8 cellular contexts compared by ENCODE assay signal in the genomic region with DNA sequence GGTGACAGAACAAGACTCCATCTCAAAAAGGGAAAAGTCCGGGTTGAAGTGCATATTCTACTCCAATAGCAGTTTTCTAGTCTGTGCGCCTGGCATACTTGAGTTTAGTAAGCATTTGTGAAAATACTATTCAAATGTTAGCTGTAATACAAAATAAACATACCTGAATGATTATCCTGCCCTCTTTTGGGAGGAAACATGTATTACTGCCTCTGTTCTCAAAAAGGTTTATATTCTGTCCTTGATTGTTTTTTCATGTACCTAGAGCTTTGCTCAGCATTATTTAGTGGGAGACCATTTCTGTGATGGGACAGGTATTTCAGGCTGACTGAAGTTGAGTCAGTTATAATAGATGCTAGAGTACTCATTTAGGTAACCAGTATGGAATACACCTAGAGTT. TPM values are rescaled to one million over a fixed set of nuclear protein-coding genes. Genes with fewer than 3 reads are reported as not detected.
DNase-seq lines count a peak whose midpoint lies in the region; TF ChIP-seq lines count a peak whose summit lies in the region.
"Not testable (repeated sequence)": the region's sequence is repeated elsewhere in the genome, so short reads cannot be mapped to it uniquely, and the experiment has no call there.
"Had no signal": no experiment of that assay in that cellular context is flagged by ENCODE, and none has a peak within 500 bp of the region (broad histone marks: within the 10 kb centered on the region; RNA-seq: fewer than 3 reads in every experiment).

No MANE protein-coding gene starts in this region.

- TF ChIP-seq CTCF in GM12872 (IDR thresholded peaks at IDR 0.05; ENCODE audit: insufficient read depth, low read depth, low read length), result 0 out of 3 replicates have a peak, but pooled peaks have one; percentile 12
- TF ChIP-seq CTCF in HFFc6 (IDR thresholded peaks at IDR 0.05), result peak; percentile 28
- peak; percentile 14; the same call in 1 of the 2 replicates for TF ChIP-seq CTCF in OCI-LY1 (IDR thresholded peaks at IDR 0.05; ENCODE audit: low read length)
- peak; percentile 32 for TF ChIP-seq CTCF in VCaP (conservative IDR thresholded peaks at IDR 0.05)
- peak; percentile 33 for TF ChIP-seq CTCF in choroid plexus epithelial cell (conservative IDR thresholded peaks at IDR 0.05; ENCODE audit: low read depth, low read length)
- peak; percentile 26 for TF ChIP-seq CTCF in hepatocyte (IDR thresholded peaks at IDR 0.05; ENCODE audit: poor library complexity)
- TF ChIP-seq CTCF in retinal pigment epithelial cell (conservative IDR thresholded peaks at IDR 0.05; ENCODE audit: low read depth, low read length), result peak; percentile 3

- H3K4me2 ChIP-seq in OCI-LY1 (ENCODE audit: low read length); hepatocyte: not testable (repeated sequence)

- H3K4me3 Mint-ChIP-seq in HFFc6, result not testable (repeated sequence)

- WGBS in hepatocyte (ENCODE audit: low lambda C conversion rate, missing lambda C conversion rate), result 98% methylated on average over 2 of the region's 2 CpGs

- H3K27me3 Mint-ChIP-seq in HFFc6 (ENCODE audit: insufficient read depth), result not testable (repeated sequence)

- H3K27me3 ChIP-seq in OCI-LY1 (ENCODE audit: insufficient read depth, low read length); hepatocyte: not testable (repeated sequence)

- not testable (repeated sequence) for H3K9ac ChIP-seq in OCI-LY1 (ENCODE audit: low read length)

- not testable (repeated sequence) for H3K79me2 ChIP-seq in OCI-LY1 (ENCODE audit: insufficient read depth, low read length); hepatocyte

- peaks cover 39% of the 10 kb centered on the region for H3K36me3 ChIP-seq in OCI-LY1 (ENCODE audit: insufficient read depth, low read length)
- not testable (repeated sequence) for H3K36me3 ChIP-seq in hepatocyte (replicated peaks; ENCODE audit: insufficient read depth, low read depth)

- not testable (repeated sequence) for H3F3A ChIP-seq in OCI-LY1 (ENCODE audit: insufficient read depth, low read length)

- not testable (repeated sequence) for H3K9me3 ChIP-seq in OCI-LY1 (ENCODE audit: low read length); hepatocyte (ENCODE audit: low read depth)

- H3K4me1 ChIP-seq in OCI-LY1 (ENCODE audit: insufficient read depth, low read length, severe bottlenecking); hepatocyte (ENCODE audit: insufficient read depth): not testable (repeated sequence)

- H2AFZ ChIP-seq in OCI-LY1 (ENCODE audit: low read length); hepatocyte: not testable (repeated sequence)

- H3K4me1 Mint-ChIP-seq in HFFc6 (ENCODE audit: low read depth), result not testable (repeated sequence)

- H3K27ac Mint-ChIP-seq in HFFc6, result not testable (repeated sequence)

- H3K9me3 Mint-ChIP-seq in HFFc6, result not testable (repeated sequence)

- not testable (repeated sequence) for H3K9me2 ChIP-seq in OCI-LY1 (ENCODE audit: low read depth, low read length); hepatocyte (replicated peaks; ENCODE audit: insufficient read depth)

- H3K36me3 Mint-ChIP-seq in HFFc6 (ENCODE audit: low read depth), result peaks cover 16% of the 10 kb centered on the region

- not testable (repeated sequence) for DNase-seq in HFFc6; hepatocyte (ENCODE audit: low spot score); retinal pigment epithelial cell (ENCODE audit: low read depth)
- peak; percentile 13 for DNase-seq in choroid plexus epithelial cell (ENCODE audit: low read depth)

- H4K20me1 ChIP-seq in OCI-LY1 (ENCODE audit: insufficient read depth, low read length); hepatocyte (ENCODE audit: insufficient read depth, poor library complexity, severe bottlenecking): not testable (repeated sequence)

- H3K27ac ChIP-seq in OCI-LY1 (ENCODE audit: low read depth, low read length, poor library complexity, severe bottlenecking); VCaP; hepatocyte: not testable (repeated sequence)

- not testable (repeated sequence) for H3K4me3 ChIP-seq in OCI-LY1 (ENCODE audit: low read depth, low read length, poor library complexity, severe bottlenecking); choroid plexus epithelial cell (ENCODE audit: low read depth, low read length); hepatocyte; retinal pigment epithelial cell (ENCODE audit: low read length)

RNA-seq across cellular contexts. Expression of a gene that starts 19.8 kb away (rescaled TPM):
- 100 to 1,000 TPM; 162 to 183 (median 183) TPM for total RNA-seq in HFFc6 (2021; fragmentation: NEBNext Ultra II Directional; extraction: Animal tissue kit (Norgen Biotek cat#: 25700))
- total RNA-seq in hepatocyte, result 42.9 and 50.9 TPM in 2 replicates
- polyA plus RNA-seq in hepatocyte, result 252 and 253 TPM in 2 replicates

RNA-seq across cellular contexts. Expression of a gene that starts 25.9 kb away (rescaled TPM):
- total RNA-seq in HFFc6 (2021; fragmentation: NEBNext Ultra II Directional; extraction: Animal tissue kit (Norgen Biotek cat#: 25700)), result not detected
- 17.5 and 21.6 TPM in 2 replicates for total RNA-seq in hepatocyte
- 14.6 and 19.9 TPM in 2 replicates for polyA plus RNA-seq in hepatocyte
- total RNA-seq: GM23248 had no signal
- polyA plus RNA-seq: GM23248 had no signal

RNA-seq across cellular contexts. Expression of a gene that starts 51.6 kb away (rescaled TPM):
- 10 to 100 TPM; 60.8 to 68.0 (median 63.5) TPM for total RNA-seq in HFFc6 (2021; fragmentation: NEBNext Ultra II Directional; extraction: Animal tissue kit (Norgen Biotek cat#: 25700))
- 78.2 and 102 TPM in 2 replicates for total RNA-seq in hepatocyte
- 55.0 and 77.0 TPM in 2 replicates for polyA plus RNA-seq in hepatocyte

Comparison
In these comparisons a context has a peak if more than half of its experiments do, and no peak if none do; other contexts are left out.
1. RNA of a gene that starts 25.9 kb away (total RNA-seq): 17.5 to 21.6 TPM in hepatocyte; not detected in HFFc6; every median in the first group is over 10 times any median in the second.
2. Peak in every context shown above with its lines, with median percentiles within 50 percentile points of each other: CTCF ChIP-seq.